ENCODE assay signal across 9 cellular contexts in genomic region chr7:54663603-54664234, GRCh38.
A peak's percentile ranks its signal among the peaks of the same experiment; 100 is the strongest.
DNase-seq lines count a peak whose midpoint lies in the region; ATAC-seq and TF ChIP-seq lines count a peak whose summit lies in the region.
"Had no signal": no experiment of that assay in that cellular context is flagged by ENCODE, and none has a peak within 500 bp of the region (broad histone marks: within the 10 kb centered on the region; RNA-seq: fewer than 3 reads in every experiment).

No MANE protein-coding gene starts in this region.

- H3K4me3 Mint-ChIP-seq in endodermal cell, result peak overlapping the region; percentile 65

- H3K27me3 ChIP-seq in endodermal cell (ENCODE audit: control insufficient read depth, insufficient read depth, low read length, poor library complexity, severe bottlenecking), result peaks cover 65% of the 10 kb centered on the region
- no peaks in the 10 kb centered on the region for H3K27me3 ChIP-seq in ovary
- H3K27me3 ChIP-seq: right atrium auricular region had no signal

- no peaks in the 10 kb centered on the region for H3K36me3 ChIP-seq in endodermal cell (ENCODE audit: control insufficient read depth, insufficient read depth, low read length)
- H3K36me3 ChIP-seq in ovary, result no peaks in the 10 kb centered on the region
- H3K36me3 ChIP-seq: right atrium auricular region had no signal

- H3K4me1 ChIP-seq in endodermal cell (ENCODE audit: control insufficient read depth, insufficient read depth, low read length) (no peaks in the 10 kb centered on the region), ovary (ENCODE audit: insufficient read depth) (peaks cover 4% of the 10 kb centered on the region)

- peaks cover 17% of the 10 kb centered on the region for H3K4me1 Mint-ChIP-seq in endodermal cell

- peak; percentile 23 for ATAC-seq in GM18907 (IDR thresholded peaks at IDR 0.05; ENCODE audit: unreplicated experiment)
- peak; percentile 36 for ATAC-seq in HG03159 (IDR thresholded peaks at IDR 0.05; ENCODE audit: unreplicated experiment)

- H3K9ac ChIP-seq in endodermal cell (ENCODE audit: extremely low read depth, low read length, poor library complexity, severe bottlenecking), result no peak overlapping the region

- intact Hi-C loops in ovary (cut with DNase I), result no loop called here

- no peak overlapping the region for H3K27ac Mint-ChIP-seq in endodermal cell

- H3K27me3 Mint-ChIP-seq in endodermal cell (ENCODE audit: insufficient read depth), result peaks cover 54% of the 10 kb centered on the region

- peaks cover 4% of the 10 kb centered on the region for H3K9me3 Mint-ChIP-seq in endodermal cell

- TF ChIP-seq CTCF in endodermal cell (conservative IDR thresholded peaks at IDR 0.05), result no peak
- no peak for TF ChIP-seq CTCF in ovary (IDR thresholded peaks at IDR 0.05)

- no peak for TF ChIP-seq EP300 in ovary (IDR thresholded peaks at IDR 0.05)

- H3K9me3 ChIP-seq in endodermal cell (ENCODE audit: control insufficient read depth, low read length) (peaks cover 9% of the 10 kb centered on the region), ovary (no peaks in the 10 kb centered on the region)
- H3K9me3 ChIP-seq: right atrium auricular region had no signal

- 48 to 57% methylated on average over 13 to 16 of the region's 16 CpGs for WGBS in endodermal cell (ENCODE audit: insufficient coverage in 1 of 2, insufficient read length in 1 of 2), 2 experiments
- whole genome bisulfite sequencing in ovary, 3 donors, result 7 to 15% (median 12%) methylated on average over 16 of the region's 16 CpGs

- no peaks in the 10 kb centered on the region for H3K36me3 Mint-ChIP-seq in endodermal cell (ENCODE audit: low read depth)

- H3K27ac ChIP-seq in endodermal cell (ENCODE audit: low read depth, low read length), result no peak overlapping the region
- H3K27ac ChIP-seq in ovary, result no peak overlapping the region
- H3K27ac ChIP-seq: right atrium auricular region had no signal

- no peak for TF ChIP-seq POLR2A in ovary (IDR thresholded peaks at IDR 0.05)

- DNase-seq in endodermal cell (no peak), ovary (no peak), NCI-H187 treated with DMSO at 0.1 percent for 48 hours (lab: John Stamatoyannopoulos, UW) (no peak), pons (ENCODE audit: low spot score) (no peak)
- DNase-seq in stimulated activated CD4-positive, alpha-beta T cell treated with anti-CD3 and anti-CD28 coated beads, Interleukin-4, amount 100 ng/mL, for 4 hours, result no peak
- DNase-seq in stimulated activated CD4-positive, alpha-beta T cell treated with anti-CD3 and anti-CD28 coated beads, Interleukin-4, amount 100 ng/mL, for 24 hours, result no peak

- peak overlapping the region; percentile 74 for H3K4me3 ChIP-seq in endodermal cell (ENCODE audit: low read length)
- H3K4me3 ChIP-seq in ovary, result peak overlapping the region; percentile 20
